Comparison of ENCODE assay signal across 9 cellular contexts in genomic region chr1:157994081-157994581, GRCh38. TPM values are rescaled to one million over a fixed set of nuclear protein-coding genes. Genes with fewer than 3 reads are reported as not detected.
DNase-seq lines count a peak whose midpoint lies in the region; ATAC-seq, FAIRE-seq and TF ChIP-seq lines count a peak whose summit lies in the region.
"Had no signal": no experiment of that assay in that cellular context is flagged by ENCODE, and none has a peak within 500 bp of the region (broad histone marks: within the 10 kb centered on the region; RNA-seq: fewer than 3 reads in every experiment).

No MANE protein-coding gene starts in this region.

- H3K4me3 ChIP-seq in GM23338: peak overlapping the region; percentile 94
- H3K4me3 ChIP-seq in adrenal gland: peak overlapping the region; percentile 45 to 92 (median 68)
- H3K4me3 ChIP-seq in iPS DF 6.9 (ENCODE audit: low read length): peak overlapping the region; percentile 86

- H3K4me3 Mint-ChIP-seq in GM23338: peak overlapping the region; percentile 91
- H3K4me3 Mint-ChIP-seq: activated CD4-positive, alpha-beta T cell treated with anti-CD3 and anti-CD28 coated beads, Interleukin-2, amount 10 ng/mL, durations not matched to agents 7 days and 5 days had no signal

- peak; percentile 25 for ATAC-seq in GM23338
- ATAC-seq in sciatic nerve: peak; percentile 27
- no peak for ATAC-seq in GM18870 (IDR thresholded peaks at IDR 0.05; ENCODE audit: unreplicated experiment)
- ATAC-seq in GM21723 (IDR thresholded peaks at IDR 0.05; ENCODE audit: unreplicated experiment): no peak

- 2 to 5% (median 3%) methylated on average over 8 to 16 of the region's 16 CpGs; no CpG with 5 or more reads in 1 of the 4 donors for WGBS in adrenal gland, 4 donors
- no CpG with 5 or more reads among the region's 16 CpGs for WGBS in iPS DF 6.9 (ENCODE audit: insufficient coverage, insufficient read length)

- H3K9me3 ChIP-seq in adrenal gland (replicated peaks in 1 of 3): no peaks in the 10 kb centered on the region
- no peaks in the 10 kb centered on the region for H3K9me3 ChIP-seq in iPS DF 6.9 (ENCODE audit: control insufficient read depth, insufficient read depth, low read length)

- H3K27me3 ChIP-seq in GM23338 (ENCODE audit: insufficient read depth): 0 out of 2 replicates have a peak, but pooled peaks cover 5% of the 10 kb centered on the region
- no peaks in the 10 kb centered on the region for H3K27me3 ChIP-seq in adrenal gland
- H3K27me3 ChIP-seq in iPS DF 6.9 (ENCODE audit: control insufficient read depth, insufficient read depth, low read length): no peaks in the 10 kb centered on the region

- no peaks in the 10 kb centered on the region for H3F3A ChIP-seq in GM23338 (replicated peaks; ENCODE audit: low read depth)

- peak; percentile 44 for DNase-seq in GM23338 (ENCODE audit: low spot score)
- DNase-seq in adrenal gland: peak in 2 of 7 donors; percentile 9 to 30
- no peak for DNase-seq in iPS DF 6.9 (ENCODE audit: low read depth, low spot score)
- DNase-seq in sciatic nerve (ENCODE audit: low spot score): no peak
- no peak for DNase-seq in activated CD8-positive, alpha-beta memory T cell treated with anti-CD3 and anti-CD28 coated beads, Interleukin-2, amount 50 U/mL, for 48 hours
- no peak for DNase-seq in urothelium cell line (ENCODE audit: low spot score)
- DNase-seq: activated CD4-positive, alpha-beta T cell treated with anti-CD3 and anti-CD28 coated beads, Interleukin-2, amount 10 ng/mL, durations not matched to agents 7 days and 5 days had no signal

- H4K20me1 ChIP-seq in GM23338 (replicated peaks; ENCODE audit: insufficient read depth): peaks cover under 1% of the 10 kb centered on the region; the same call in 1 of the 2 replicates

- intact Hi-C loops in adrenal gland (cut with DNase I): loop anchor here (5.0 kb wide), 2 partner anchors 43 to 93 kb away; no protein-coding TSS in a partner anchor
- intact Hi-C loops in sciatic nerve (cut with DNase I): loop anchor here (5.0 kb wide), 2 partner anchors 43 to 98 kb away; no protein-coding TSS in a partner anchor

- H3K79me2 ChIP-seq in GM23338 (replicated peaks; ENCODE audit: insufficient read depth): peaks cover 55% of the 10 kb centered on the region

- H3K27me3 Mint-ChIP-seq in GM23338 (ENCODE audit: insufficient read depth, low read depth, poor library complexity): peaks cover 20% of the 10 kb centered on the region

- H3K36me3 ChIP-seq in GM23338 (ENCODE audit: insufficient read depth) (no peaks in the 10 kb centered on the region), adrenal gland (replicated peaks in 1 of 2) (no peaks in the 10 kb centered on the region), iPS DF 6.9 (ENCODE audit: control insufficient read depth, insufficient read depth, low read length) (no peaks in the 10 kb centered on the region)

- H3K27ac Mint-ChIP-seq in GM23338: peak overlapping the region; percentile 45; the same call in 1 of the 2 replicates
- H3K27ac Mint-ChIP-seq: activated CD4-positive, alpha-beta T cell treated with anti-CD3 and anti-CD28 coated beads, Interleukin-2, amount 10 ng/mL, durations not matched to agents 7 days and 5 days had no signal

- H3K4me2 ChIP-seq in GM23338: peak overlapping the region; percentile 93

- H3K36me3 Mint-ChIP-seq in GM23338 (ENCODE audit: low read depth): peaks cover 3% of the 10 kb centered on the region; the same call in 1 of the 3 replicates

- H3K9me3 Mint-ChIP-seq in GM23338: no peaks in the 10 kb centered on the region
- H3K9me3 Mint-ChIP-seq: activated CD4-positive, alpha-beta T cell treated with anti-CD3 and anti-CD28 coated beads, Interleukin-2, amount 10 ng/mL, durations not matched to agents 7 days and 5 days had no signal

- TF ChIP-seq CTCF in GM23338 (conservative IDR thresholded peaks at IDR 0.05; ENCODE audit: low read depth in 2 of 2): peak in 1 of 2 experiments; percentile 9; a peak in 1 of 4 replicates
- TF ChIP-seq CTCF in adrenal gland (IDR thresholded peaks at IDR 0.05): no peak

- FAIRE-seq in urothelium cell line (lab: Jason Lieb, UNC): no peak

- H3K4me1 Mint-ChIP-seq in GM23338: peaks cover 48% of the 10 kb centered on the region

- H3K27ac ChIP-seq in GM23338 (ENCODE audit: low read depth): no peak overlapping the region
- peak overlapping the region; percentile 17 to 91 (median 85) for H3K27ac ChIP-seq in adrenal gland
- H3K27ac ChIP-seq in iPS DF 6.9 (ENCODE audit: low read length): no peak overlapping the region

- peak overlapping the region; percentile 90 for H2AFZ ChIP-seq in GM23338

- H3K4me1 ChIP-seq in GM23338 (ENCODE audit: insufficient read depth) (peaks cover 36% of the 10 kb centered on the region), adrenal gland (replicated peaks in 1 of 2) (peaks cover 39 to 44% of the 10 kb centered on the region in 2 donors), iPS DF 6.9 (ENCODE audit: control insufficient read depth, insufficient read depth, low read length) (peaks cover 22% of the 10 kb centered on the region)

- no peaks in the 10 kb centered on the region for H3K9me2 ChIP-seq in GM23338 (ENCODE audit: insufficient read depth)

- TF ChIP-seq POLR2A in adrenal gland (IDR thresholded peaks at IDR 0.05): no peak

TF ChIP-seq in GM23338, 12 proteins besides CTCF, POLR2A, EP300 and RAD21 (continues in another document):
- TF ChIP-seq ETS1 (IDR thresholded peaks at IDR 0.05) (no peak), EZH2phosphoT487 (IDR thresholded peaks at IDR 0.05; ENCODE audit: unreplicated experiment) (no peak), EZH2 (IDR thresholded peaks at IDR 0.05; ENCODE audit: low read depth, unreplicated experiment) (no peak), ZNF462 (CRISPR knock-in tag; IDR thresholded peaks at IDR 0.05) (no peak)

RNA-seq across cellular contexts. Expression of gene KIRREL1, which starts 0.7 kb away (rescaled TPM):
- total RNA-seq in GM23338 (2014; rRNA removed; shearing (Covaris generic)): 35.2 and 41.0 TPM in 2 replicates
- polyA plus RNA-seq in GM23338 (2016; fragmentation: Nextera tagmentation; extraction: Ambion mirVana): 5.1 and 5.6 TPM in 2 replicates
- 10 to 100 TPM; 23.6 to 57.2 (median 50.4) TPM for total RNA-seq in adrenal gland
- polyA plus RNA-seq in adrenal gland: 10 to 100 TPM; 10.1 to 13.9 (median 11.2) TPM
- 67.8 TPM for total RNA-seq in sciatic nerve
- total RNA-seq: activated CD4-positive, alpha-beta T cell treated with anti-CD3 and anti-CD28 coated beads, Interleukin-2, amount 10 ng/mL, durations not matched to agents 7 days and 5 days had no signal

Comparison
In these comparisons a context has a peak if more than half of its experiments do, and no peak if none do; other contexts are left out.
1. ATAC-seq: peak in GM23338 (single experiment) and sciatic nerve (single experiment); none in GM18870 (single experiment) and GM21723 (single experiment).
2. H3K27ac ChIP-seq: peak in adrenal gland (5 of 5); none in GM23338 (single experiment) and iPS DF 6.9 (single experiment).
3. Peak in every context shown above with its lines, with median percentiles within 50 percentile points of each other: H3K4me3 ChIP-seq.